In genomic region chr14:23578560-23579310, GRCh38 we compare ENCODE assay signal across 11 cellular contexts. TPM values are rescaled to one million over a fixed set of nuclear protein-coding genes. Genes with fewer than 3 reads are reported as not detected.
DNase-seq lines count a peak whose midpoint lies in the region; ATAC-seq, FAIRE-seq and TF ChIP-seq lines count a peak whose summit lies in the region.
"Had no signal": no experiment of that assay in that cellular context is flagged by ENCODE, and none has a peak within 500 bp of the region (broad histone marks: within the 10 kb centered on the region; RNA-seq: fewer than 3 reads in every experiment).

TSS of gene JPH4 (minus strand) at chr14:23578790. CDS start at chr14:23577453, 1,337 bp downstream.

- ATAC-seq in Right ventricle myocardium superior (ENCODE audit: poor library complexity) (no peak), WTC11 (peak; percentile 30), HG03095 (IDR thresholded peaks at IDR 0.05; ENCODE audit: unreplicated experiment) (no peak)
- ATAC-seq in activated CD4-positive, alpha-beta T cell treated with anti-CD3 and anti-CD28 coated beads for 36 hours = no peak

- H3K4me3 Mint-ChIP-seq in WTC11 = peak within 1 kb of the TSS; percentile 73
- H3K4me3 Mint-ChIP-seq in activated CD4-positive, alpha-beta T cell treated with anti-CD3 and anti-CD28 coated beads for 36 hours = no peak within 1 kb of the TSS

- DNase-seq in cardiac muscle cell (ENCODE audit: low read depth in 1 of 2, low spot score in 1 of 2) = no peak
- DNase-seq in Right ventricle myocardium superior = no peak
- DNase-seq in WTC11 (ENCODE audit: low spot score) = peak; percentile 69
- DNase-seq in urothelium cell line (ENCODE audit: low spot score) = peak; percentile 75
- DNase-seq in activated CD4-positive, alpha-beta T cell treated with anti-CD3 and anti-CD28 coated beads for 36 hours = no peak
- DNase-seq in NOMO-1 (lab: John Stamatoyannopoulos, UW; ENCODE audit: unreplicated experiment in 2 of 2) = no peak
- DNase-seq: activated CD4-positive, alpha-beta T cell treated with anti-CD3 and anti-CD28 coated beads for 1 hour had no signal

- no peak for FAIRE-seq in urothelium cell line (lab: Jason Lieb, UNC)

- POLR2A ChIA-PET in WTC11 (lab: Charles Lee) = interaction anchor here (0.6 to 1.1 kb wide), 4 partner anchors 11 to 53 kb away, joined by 3 to 6 read pairs (median 3); partner anchors contain the start of gene AP1G2
- POLR2A ChIA-PET in activated CD4-positive, alpha-beta T cell treated with anti-CD3 and anti-CD28 coated beads for 36 hours (lab: Charles Lee) = no interaction called here

- H3K9me3 ChIP-seq in cardiac muscle cell (ENCODE audit: low read depth) = no peaks in the 10 kb centered on the region

- H3K36me3 ChIP-seq in cardiac muscle cell = no peaks in the 10 kb centered on the region

- CTCF ChIA-PET in WTC11 (lab: Charles Lee) = interaction anchor here (0.7 to 4.8 kb wide), 8 partner anchors 10 to 332 kb away, joined by 3 to 38 read pairs (median 8); no protein-coding TSS in a partner anchor
- CTCF ChIA-PET in activated CD4-positive, alpha-beta T cell treated with anti-CD3 and anti-CD28 coated beads for 36 hours (lab: Charles Lee) = interaction anchor here (0.7 to 1.5 kb wide), 4 partner anchors 11 to 1021 kb away, joined by 3 to 5 read pairs (median 3); partner anchors contain the start of gene AP1G2

- intact Hi-C loops in Right ventricle myocardium superior (cut with DNase I) = no loop called here
- intact Hi-C loops in activated CD4-positive, alpha-beta T cell treated with anti-CD3 and anti-CD28 coated beads for 36 hours (cut with DNase I, micrococcal nuclease) = no loop called here

- H3K36me3 Mint-ChIP-seq in WTC11 = peaks cover 10% of the 10 kb centered on the region
- H3K36me3 Mint-ChIP-seq in activated CD4-positive, alpha-beta T cell treated with anti-CD3 and anti-CD28 coated beads for 36 hours (ENCODE audit: low read depth) = no peaks in the 10 kb centered on the region

- H3K27ac Mint-ChIP-seq in WTC11 = peak within 1 kb of the TSS; percentile 60; the same call in 1 of the 2 replicates
- H3K27ac Mint-ChIP-seq in activated CD4-positive, alpha-beta T cell treated with anti-CD3 and anti-CD28 coated beads for 36 hours = no peak within 1 kb of the TSS
- H3K27ac Mint-ChIP-seq: progenitor cell of endocrine pancreas had no signal

- peaks cover 5% of the 10 kb centered on the region for H3K4me1 ChIP-seq in cardiac muscle cell (ENCODE audit: low read depth)

- H3K4me1 Mint-ChIP-seq in WTC11 = peaks cover 23% of the 10 kb centered on the region
- peaks cover 14% of the 10 kb centered on the region for H3K4me1 Mint-ChIP-seq in activated CD4-positive, alpha-beta T cell treated with anti-CD3 and anti-CD28 coated beads for 36 hours

- H3K27ac ChIP-seq in cardiac muscle cell (no peak within 1 kb of the TSS), layer of hippocampus (ENCODE audit: low read depth, low read length) (peak within 1 kb of the TSS; percentile 57)

- H3K27me3 ChIP-seq in cardiac muscle cell (peaks cover 53% of the 10 kb centered on the region), layer of hippocampus (ENCODE audit: control insufficient read depth, insufficient read depth, low read length) (peaks cover 28% of the 10 kb centered on the region)

- peak within 1 kb of the TSS; percentile 23 for H3K4me3 ChIP-seq in cardiac muscle cell

- TF ChIP-seq CTCF in cardiac muscle cell (IDR thresholded peaks at IDR 0.05; ENCODE audit: low read depth, low read length) (no peak), WTC11 (IDR thresholded peaks at IDR 0.05) (no peak)

- peaks cover 36% of the 10 kb centered on the region for H3K27me3 Mint-ChIP-seq in WTC11 (ENCODE audit: low read depth)
- peaks cover 37% of the 10 kb centered on the region for H3K27me3 Mint-ChIP-seq in activated CD4-positive, alpha-beta T cell treated with anti-CD3 and anti-CD28 coated beads for 36 hours

- peaks cover 4% of the 10 kb centered on the region; the same call in 1 of the 2 replicates for H3K9me3 Mint-ChIP-seq in WTC11
- no peaks in the 10 kb centered on the region for H3K9me3 Mint-ChIP-seq in activated CD4-positive, alpha-beta T cell treated with anti-CD3 and anti-CD28 coated beads for 36 hours (ENCODE audit: low read depth)

TF ChIP-seq in WTC11, 78 proteins besides CTCF, POLR2A, EP300 and RAD21:
- TF ChIP-seq MAX (CRISPR knock-in tag; IDR thresholded peaks at IDR 0.05) (peak; percentile 15; the same call in 1 of the 2 replicates), FOXP1 (CRISPR knock-in tag; IDR thresholded peaks at IDR 0.05; ENCODE audit: borderline replicate concordance) (no peak)
- TF ChIP-seq, protein P1, sequence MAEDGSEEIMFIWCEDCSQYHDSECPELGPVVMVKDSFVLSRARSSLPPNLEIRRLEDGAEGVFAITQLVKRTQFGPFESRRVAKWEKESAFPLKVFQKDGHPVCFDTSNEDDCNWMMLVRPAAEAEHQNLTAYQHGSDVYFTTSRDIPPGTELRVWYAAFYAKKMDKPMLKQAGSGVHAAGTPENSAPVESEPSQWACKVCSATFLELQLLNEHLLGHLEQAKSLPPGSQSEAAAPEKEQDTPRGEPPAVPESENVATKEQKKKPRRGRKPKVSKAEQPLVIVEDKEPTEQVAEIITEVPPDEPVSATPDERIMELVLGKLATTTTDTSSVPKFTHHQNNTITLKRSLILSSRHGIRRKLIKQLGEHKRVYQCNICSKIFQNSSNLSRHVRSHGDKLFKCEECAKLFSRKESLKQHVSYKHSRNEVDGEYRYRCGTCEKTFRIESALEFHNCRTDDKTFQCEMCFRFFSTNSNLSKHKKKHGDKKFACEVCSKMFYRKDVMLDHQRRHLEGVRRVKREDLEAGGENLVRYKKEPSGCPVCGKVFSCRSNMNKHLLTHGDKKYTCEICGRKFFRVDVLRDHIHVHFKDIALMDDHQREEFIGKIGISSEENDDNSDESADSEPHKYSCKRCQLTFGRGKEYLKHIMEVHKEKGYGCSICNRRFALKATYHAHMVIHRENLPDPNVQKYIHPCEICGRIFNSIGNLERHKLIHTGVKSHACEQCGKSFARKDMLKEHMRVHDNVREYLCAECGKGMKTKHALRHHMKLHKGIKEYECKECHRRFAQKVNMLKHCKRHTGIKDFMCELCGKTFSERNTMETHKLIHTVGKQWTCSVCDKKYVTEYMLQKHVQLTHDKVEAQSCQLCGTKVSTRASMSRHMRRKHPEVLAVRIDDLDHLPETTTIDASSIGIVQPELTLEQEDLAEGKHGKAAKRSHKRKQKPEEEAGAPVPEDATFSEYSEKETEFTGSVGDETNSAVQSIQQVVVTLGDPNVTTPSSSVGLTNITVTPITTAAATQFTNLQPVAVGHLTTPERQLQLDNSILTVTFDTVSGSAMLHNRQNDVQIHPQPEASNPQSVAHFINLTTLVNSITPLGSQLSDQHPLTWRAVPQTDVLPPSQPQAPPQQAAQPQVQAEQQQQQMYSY (CRISPR knock-in tag; IDR thresholded peaks at IDR 0.05) = peak; percentile 95

RNA-seq across cellular contexts. Expression of gene JPH4, which starts in this region (rescaled TPM):
- total RNA-seq in cardiac muscle cell (0.39 and 0.63 TPM in 2 replicates), Right ventricle myocardium superior (0.13 TPM), WTC11 (2021) (50.1 to 62.0 TPM (median 60.0 TPM) in 3 replicates)
- 0.53 and 1.4 TPM in 2 replicates for polyA plus RNA-seq in cardiac muscle cell
- not detected for total RNA-seq in activated CD4-positive, alpha-beta T cell treated with anti-CD3 and anti-CD28 coated beads for 36 hours
- total RNA-seq: LHCN-M2, progenitor cell of endocrine pancreas had no signal

Comparison
In these comparisons a context has a peak if more than half of its experiments do, and no peak if none do; other contexts are left out.
1. RNA of gene JPH4 (total RNA-seq): 50.1 to 62.0 TPM in WTC11; 0.39 to 0.63 TPM in cardiac muscle cell, 0.13 TPM in Right ventricle myocardium superior (single experiment) and not detected in activated CD4-positive, alpha-beta T cell treated with anti-CD3 and anti-CD28 coated beads for 36 hours; every median in the first group is over 10 times any median in the second.
2. DNase-seq: peak in WTC11 (single experiment) and urothelium cell line (single experiment); none in cardiac muscle cell (0 of 2), Right ventricle myocardium superior (single experiment), activated CD4-positive, alpha-beta T cell treated with anti-CD3 and anti-CD28 coated beads for 36 hours (single experiment) and NOMO-1 (0 of 2).